In genomic region chr3:4752201-4753072, GRCh38 we compare ENCODE assay signal across 9 cellular contexts.
DNase-seq lines count a peak whose midpoint lies in the region; ATAC-seq and TF ChIP-seq lines count a peak whose summit lies in the region.
"Had no signal": no experiment of that assay in that cellular context is flagged by ENCODE, and none has a peak within 500 bp of the region (broad histone marks: within the 10 kb centered on the region; RNA-seq: fewer than 3 reads in every experiment).

No MANE protein-coding gene starts in this region.

- H3K36me3 ChIP-seq in neuronal stem cell (replicated peaks in 1 of 2; ENCODE audit: control insufficient read depth in 2 of 2, insufficient read depth in 2 of 2, low read length in 2 of 2), result no peaks in the 10 kb centered on the region
- H3K36me3 ChIP-seq: brain microvascular endothelial cell had no signal

- no peak overlapping the region for H2BK12ac ChIP-seq in neuronal stem cell (ENCODE audit: low read length)

- H4K8ac ChIP-seq in neuronal stem cell (ENCODE audit: low read depth, low read length), result no peak overlapping the region

- peaks cover 2 to 18% of the 10 kb centered on the region in 2 donors for H3K4me1 ChIP-seq in neuronal stem cell (ENCODE audit: control insufficient read depth in 2 of 2, insufficient read depth in 1 of 2, low read depth in 1 of 2, low read length in 2 of 2)

- no peak overlapping the region for H3K18ac ChIP-seq in neuronal stem cell (ENCODE audit: low read length)

- H3K4me1 Mint-ChIP-seq in effector memory CD8-positive, alpha-beta T cell (ENCODE audit: low read depth in 2 of 2), result peaks cover 7 to 27% of the 10 kb centered on the region in 2 donors
- peaks cover 39% of the 10 kb centered on the region for H3K4me1 Mint-ChIP-seq in osteocyte (ENCODE audit: unreplicated experiment)

- no peak overlapping the region for H2BK120ac ChIP-seq in neuronal stem cell (ENCODE audit: low read depth, low read length)

- H2AFZ ChIP-seq in neuronal stem cell (ENCODE audit: low read length), result no peak overlapping the region

- no peak for TF ChIP-seq CTCF in osteocyte (IDR thresholded peaks at IDR 0.05)

- WGBS in neuronal stem cell (ENCODE audit: extremely low coverage in 2 of 2, insufficient read length in 2 of 2, insufficient replicate concordance in 1 of 2), 2 donors, result no CpG with 5 or more reads among the region's 17 CpGs

- no peaks in the 10 kb centered on the region for H3K79me1 ChIP-seq in neuronal stem cell (ENCODE audit: low read depth, low read length)

- peak; percentile 31 for DNase-seq in GM04503 (ENCODE audit: low read depth)
- DNase-seq in KBM-7, result peak; percentile 62
- no peak for DNase-seq in effector memory CD8-positive, alpha-beta T cell
- no peak for DNase-seq in osteocyte (ENCODE audit: extremely low spot score, unreplicated experiment)
- DNase-seq in neuronal stem cell (ENCODE audit: low spot score), result no peak
- no peak for DNase-seq in UCSD-AML1 (lab: John Stamatoyannopoulos, UW; ENCODE audit: unreplicated experiment)
- DNase-seq in A172 (ENCODE audit: low spot score), result no peak
- no peak for DNase-seq in NCI-H1105 treated with DMSO at 0.1 percent for 48 hours (lab: John Stamatoyannopoulos, UW)

- no peak overlapping the region for H3K14ac ChIP-seq in neuronal stem cell (ENCODE audit: low read length)

- no peak overlapping the region for H3K9ac ChIP-seq in neuronal stem cell (ENCODE audit: low read depth, low read length, poor library complexity)

- no peaks in the 10 kb centered on the region for H3K9me3 ChIP-seq in neuronal stem cell (replicated peaks in 1 of 2; ENCODE audit: control insufficient read depth in 2 of 2, insufficient read depth in 1 of 2, low read depth in 1 of 2, low read length in 2 of 2)

- in situ Hi-C loops in KBM-7 (cut with MboI; ENCODE audit: low pct_unique_long_range_greater_than_20kb, low sequenced_read_pairs), result no loop called here

- H3K4me2 ChIP-seq in neuronal stem cell (ENCODE audit: insufficient read depth, low read length, poor library complexity, severe bottlenecking), result no peak overlapping the region

- H4K91ac ChIP-seq in neuronal stem cell (ENCODE audit: low read depth, low read length, poor library complexity), result no peak overlapping the region

- peak overlapping the region; percentile 50 to 63 for H3K27ac Mint-ChIP-seq in effector memory CD8-positive, alpha-beta T cell
- H3K27ac Mint-ChIP-seq in osteocyte (ENCODE audit: unreplicated experiment), result peak overlapping the region; percentile 79

- no peak overlapping the region for H2BK15ac ChIP-seq in neuronal stem cell (ENCODE audit: low read length)

- no peak overlapping the region for H3K4ac ChIP-seq in neuronal stem cell (ENCODE audit: low read length)

- peaks cover 16% of the 10 kb centered on the region for H3K36me3 Mint-ChIP-seq in effector memory CD8-positive, alpha-beta T cell (ENCODE audit: insufficient read depth)
- H3K36me3 Mint-ChIP-seq in osteocyte (ENCODE audit: unreplicated experiment), result peaks cover 5% of the 10 kb centered on the region

- H3K9me3 Mint-ChIP-seq in effector memory CD8-positive, alpha-beta T cell, result no peaks in the 10 kb centered on the region
- H3K9me3 Mint-ChIP-seq in osteocyte (ENCODE audit: unreplicated experiment), result no peaks in the 10 kb centered on the region

- H2BK5ac ChIP-seq in neuronal stem cell (ENCODE audit: low read length), result no peak overlapping the region

- no peaks in the 10 kb centered on the region for H3K27me3 ChIP-seq in neuronal stem cell (ENCODE audit: control insufficient read depth in 3 of 3, insufficient read depth in 3 of 3, low read depth in 1 of 3, low read length in 3 of 3)
- H3K27me3 ChIP-seq: brain microvascular endothelial cell had no signal

- no peak overlapping the region for H3K4me3 Mint-ChIP-seq in effector memory CD8-positive, alpha-beta T cell
- H3K4me3 Mint-ChIP-seq in osteocyte (ENCODE audit: unreplicated experiment), result no peak overlapping the region

- no peak overlapping the region for H3K27ac ChIP-seq in neuronal stem cell (replicated peaks; ENCODE audit: low read length)

- no peak for ATAC-seq in effector memory CD8-positive, alpha-beta T cell (replicated peaks)

- peak overlapping the region in 1 of 2 donors; percentile 32 for H3K4me3 ChIP-seq in neuronal stem cell (ENCODE audit: low read length in 2 of 2)

- no peak overlapping the region for H3K23ac ChIP-seq in neuronal stem cell (ENCODE audit: low read depth, low read length, poor library complexity)

- no peak overlapping the region for H2AK5ac ChIP-seq in neuronal stem cell (ENCODE audit: low read depth, low read length)

- no peaks in the 10 kb centered on the region for H3K27me3 Mint-ChIP-seq in effector memory CD8-positive, alpha-beta T cell
- H3K27me3 Mint-ChIP-seq in osteocyte (ENCODE audit: unreplicated experiment), result no peaks in the 10 kb centered on the region

Comparison
In these comparisons a context has a peak if more than half of its experiments do, and no peak if none do; other contexts are left out.
1. DNase-seq: peak in GM04503 (single experiment) and KBM-7 (single experiment); none in effector memory CD8-positive, alpha-beta T cell (0 of 3), osteocyte (single experiment), neuronal stem cell (single experiment), UCSD-AML1 (single experiment), A172 (single experiment) and NCI-H1105 treated with DMSO at 0.1 percent for 48 hours (single experiment).